Comparison of ENCODE assay signal across 11 cellular contexts in genomic region chr16:85751665-85752501, GRCh38. TPM values are rescaled to one million over a fixed set of nuclear protein-coding genes. Genes with fewer than 3 reads are reported as not detected.
DNase-seq lines count a peak whose midpoint lies in the region; ATAC-seq lines count a peak whose summit lies in the region.
"Had no signal": no experiment of that assay in that cellular context is flagged by ENCODE, and none has a peak within 500 bp of the region (broad histone marks: within the 10 kb centered on the region; RNA-seq: fewer than 3 reads in every experiment).

No MANE protein-coding gene starts in this region.

- peak; percentile 56 for ATAC-seq in esophagus mucosa
- peak; percentile 48 for ATAC-seq in stimulated activated effector memory CD8-positive, alpha-beta T cell treated with anti-CD3 and anti-CD28 coated beads, Interleukin-12 subunit alpha, Interleukin-12 subunit beta, amount 100 ng/mL, for 72 hours
- ATAC-seq in left colon: no peak

- peaks cover 23% of the 10 kb centered on the region for H3K4me1 Mint-ChIP-seq in activated T-cell treated with anti-CD3 and anti-CD28 coated beads, Interleukin-2, amount 50 U/mL, for 24 hours (ENCODE audit: low read depth)
- H3K4me1 Mint-ChIP-seq in stimulated activated effector memory CD8-positive, alpha-beta T cell treated with anti-CD3 and anti-CD28 coated beads, Interleukin-12 subunit alpha, Interleukin-12 subunit beta, amount 100 ng/mL, for 72 hours: peaks cover 26% of the 10 kb centered on the region

- H3K4me3 Mint-ChIP-seq in activated T-cell treated with anti-CD3 and anti-CD28 coated beads, Interleukin-2, amount 50 U/mL, for 24 hours: peak overlapping the region; percentile 10
- H3K4me3 Mint-ChIP-seq in stimulated activated effector memory CD8-positive, alpha-beta T cell treated with anti-CD3 and anti-CD28 coated beads, Interleukin-12 subunit alpha, Interleukin-12 subunit beta, amount 100 ng/mL, for 72 hours: peak overlapping the region; percentile 32
- H3K4me3 Mint-ChIP-seq: activated CD4-positive, alpha-beta T cell treated with anti-CD3 and anti-CD28 coated beads, Interleukin-2, amount 10 ng/mL, durations not matched to agents 7 days and 5 days had no signal

- no peaks in the 10 kb centered on the region for H3K36me3 Mint-ChIP-seq in activated T-cell treated with anti-CD3 and anti-CD28 coated beads, Interleukin-2, amount 50 U/mL, for 24 hours (ENCODE audit: low read depth)
- H3K36me3 Mint-ChIP-seq in stimulated activated effector memory CD8-positive, alpha-beta T cell treated with anti-CD3 and anti-CD28 coated beads, Interleukin-12 subunit alpha, Interleukin-12 subunit beta, amount 100 ng/mL, for 72 hours: no peaks in the 10 kb centered on the region

- H3K27me3 Mint-ChIP-seq in activated T-cell treated with anti-CD3 and anti-CD28 coated beads, Interleukin-2, amount 50 U/mL, for 24 hours: peaks cover 52% of the 10 kb centered on the region

- H3K9me3 Mint-ChIP-seq in activated T-cell treated with anti-CD3 and anti-CD28 coated beads, Interleukin-2, amount 50 U/mL, for 24 hours: no peaks in the 10 kb centered on the region
- H3K9me3 Mint-ChIP-seq in stimulated activated effector memory CD8-positive, alpha-beta T cell treated with anti-CD3 and anti-CD28 coated beads, Interleukin-12 subunit alpha, Interleukin-12 subunit beta, amount 100 ng/mL, for 72 hours: no peaks in the 10 kb centered on the region
- H3K9me3 Mint-ChIP-seq: activated CD4-positive, alpha-beta T cell treated with anti-CD3 and anti-CD28 coated beads, Interleukin-2, amount 10 ng/mL, durations not matched to agents 7 days and 5 days had no signal

- H3K27ac Mint-ChIP-seq in activated T-cell treated with anti-CD3 and anti-CD28 coated beads, Interleukin-2, amount 50 U/mL, for 24 hours: no peak overlapping the region
- H3K27ac Mint-ChIP-seq in stimulated activated effector memory CD8-positive, alpha-beta T cell treated with anti-CD3 and anti-CD28 coated beads, Interleukin-12 subunit alpha, Interleukin-12 subunit beta, amount 100 ng/mL, for 72 hours: no peak overlapping the region
- H3K27ac Mint-ChIP-seq: activated CD4-positive, alpha-beta T cell treated with anti-CD3 and anti-CD28 coated beads, Interleukin-2, amount 10 ng/mL, durations not matched to agents 7 days and 5 days had no signal

- no peak for DNase-seq in activated T-cell treated with anti-CD3 and anti-CD28 coated beads, Interleukin-2, amount 50 U/mL, for 24 hours
- no peak for DNase-seq in activated T-cell treated with anti-CD3 and anti-CD28 coated beads for 4 hours
- DNase-seq in NCI-H69 (lab: John Stamatoyannopoulos, UW): peak; percentile 32
- no peak for DNase-seq in stimulated activated effector memory CD8-positive, alpha-beta T cell treated with anti-CD3 and anti-CD28 coated beads, Interleukin-12 subunit alpha, Interleukin-12 subunit beta, amount 100 ng/mL, for 72 hours (ENCODE audit: low spot score in 2 of 2)
- no peak for DNase-seq in left colon
- no peak for DNase-seq in cerebellum (ENCODE audit: low spot score)
- DNase-seq in activated gamma-delta T cell treated with Interleukin-2 at 50 U/mL for 16 hours: no peak
- DNase-seq: activated CD4-positive, alpha-beta T cell treated with anti-CD3 and anti-CD28 coated beads, Interleukin-2, amount 10 ng/mL, durations not matched to agents 7 days and 5 days; GOT3; hippocampal formation had no signal

- intact Hi-C loops in left colon (cut with DNase I, micrococcal nuclease): no loop called here

RNA-seq across cellular contexts. Expression of gene C16orf74, which starts 1.0 kb away (rescaled TPM):
- total RNA-seq in esophagus mucosa (10.9 TPM), left colon (1 to 10 TPM in 1 of 2 donors, under 1 TPM in 1; 0.52 to 1.6 TPM), cerebellum (1.00 TPM)

RNA-seq across cellular contexts. Expression of gene EMC8, which starts 47.5 kb away (rescaled TPM):
- total RNA-seq in esophagus mucosa (19.3 TPM), left colon (10 to 100 TPM; 31.2 to 31.3 TPM), cerebellum (19.2 TPM)

RNA-seq across cellular contexts. Expression of gene COX4I1, which starts 47.6 kb away (rescaled TPM):
- 511 TPM for total RNA-seq in esophagus mucosa
- total RNA-seq in left colon: 1,000 to 10,000 TPM; 1,115 to 1,368 TPM
- total RNA-seq in cerebellum: 120 TPM
